Comparison of ENCODE assay signal across 28 cellular contexts in genomic region chr1:161391611-161392010, GRCh38. TPM values are rescaled to one million over a fixed set of nuclear protein-coding genes. Genes with fewer than 3 reads are reported as not detected.
DNase-seq lines count a peak whose midpoint lies in the region; ATAC-seq and TF ChIP-seq lines count a peak whose summit lies in the region.
"Had no signal": no experiment of that assay in that cellular context is flagged by ENCODE, and none has a peak within 500 bp of the region (broad histone marks: within the 10 kb centered on the region; RNA-seq: fewer than 3 reads in every experiment).

No MANE protein-coding gene starts in this region.

- no peaks in the 10 kb centered on the region for H3K9me3 ChIP-seq in HEK293 (ENCODE audit: control insufficient read depth, insufficient read depth, low read depth, low read length)
- no peaks in the 10 kb centered on the region for H3K9me3 ChIP-seq in Peyer's patch
- H3K9me3 ChIP-seq: esophagus squamous epithelium, heart right ventricle, mucosa of descending colon had no signal

- H3K4me1 Mint-ChIP-seq in activated CD8-positive, alpha-beta T cell treated with anti-CD3 and anti-CD28 coated beads, Interleukin-2, amount 10 ng/mL, durations not matched to agents 7 days and 5 days (ENCODE audit: low read depth): peaks cover 32% of the 10 kb centered on the region
- peaks cover 34% of the 10 kb centered on the region for H3K4me1 Mint-ChIP-seq in activated CD8-positive, alpha-beta T cell treated with anti-CD3 and anti-CD28 coated beads for 36 hours (ENCODE audit: low read depth)
- H3K4me1 Mint-ChIP-seq in activated naive CD8-positive, alpha-beta T cell (ENCODE audit: low read depth): peaks cover 27% of the 10 kb centered on the region
- peaks cover 6% of the 10 kb centered on the region for H3K4me1 Mint-ChIP-seq in nephron

- TF ChIP-seq POLR2A in Peyer's patch (IDR thresholded peaks at IDR 0.05): no peak

- no peak for DNase-seq in activated CD8-positive, alpha-beta T cell treated with anti-CD3 and anti-CD28 coated beads, Interleukin-2, amount 10 ng/mL, durations not matched to agents 7 days and 5 days
- DNase-seq in activated CD8-positive, alpha-beta T cell treated with anti-CD3 and anti-CD28 coated beads for 36 hours: no peak
- no peak for DNase-seq in stimulated activated CD4-positive, alpha-beta T cell treated with anti-CD3 and anti-CD28 coated beads, Interleukin-15, amount 100 ng/mL, for 24 hours
- DNase-seq in Peyer's patch: no peak
- DNase-seq in hippocampal formation (lab: John Stamatoyannopoulos, UW): no peak
- DNase-seq: dermis blood vessel endothelial cell; esophagus squamous epithelium; foreskin melanocyte; heart right ventricle; IMR-90; kidney glomerular epithelial cell; mucosa of descending colon; NCI-H446 treated with DMSO at 0.1 percent for 48 hours; occipital lobe; small intestine; stimulated activated CD4-positive, alpha-beta T cell treated with anti-CD3 and anti-CD28 coated beads, Interleukin-1b, Interleukin-23, amount 100 ng/mL, for 48 hours; stimulated activated CD8-positive, alpha-beta memory T cell treated with anti-CD3 and anti-CD28 coated beads, Interleukin-4, amount 100 ng/mL, for 48 hours had no signal

- no peaks in the 10 kb centered on the region; the same call in 1 of the 2 replicates for H3K4me1 ChIP-seq in HEK293 (ENCODE audit: control insufficient read depth, insufficient read depth, low read length)
- no peaks in the 10 kb centered on the region for H3K4me1 ChIP-seq in Peyer's patch

- TF ChIP-seq CTCF in activated CD8-positive, alpha-beta T cell treated with anti-CD3 and anti-CD28 coated beads for 36 hours (IDR thresholded peaks at IDR 0.05): no peak
- no peak for TF ChIP-seq CTCF in HEK293 (tag by site-specific recombination; IDR thresholded peaks at IDR 0.05)
- no peak for TF ChIP-seq CTCF in nephron (IDR thresholded peaks at IDR 0.05; ENCODE audit: unreplicated experiment in 3 of 3)
- no peak for TF ChIP-seq CTCF in Peyer's patch (IDR thresholded peaks at IDR 0.05)

- H3K9me3 Mint-ChIP-seq in activated CD8-positive, alpha-beta T cell treated with anti-CD3 and anti-CD28 coated beads, Interleukin-2, amount 10 ng/mL, durations not matched to agents 7 days and 5 days (ENCODE audit: insufficient read depth): no peaks in the 10 kb centered on the region
- no peaks in the 10 kb centered on the region for H3K9me3 Mint-ChIP-seq in activated CD8-positive, alpha-beta T cell treated with anti-CD3 and anti-CD28 coated beads for 36 hours
- H3K9me3 Mint-ChIP-seq in activated naive CD8-positive, alpha-beta T cell (ENCODE audit: low read depth): no peaks in the 10 kb centered on the region
- no peaks in the 10 kb centered on the region for H3K9me3 Mint-ChIP-seq in nephron
- H3K9me3 Mint-ChIP-seq: activated T-helper 1 cell treated with anti-CD3 and anti-CD28 coated beads, Interleukin-12 subunit alpha, Interleukin-12 subunit beta, Interleukin-2, Interleukin-4 antibody, amounts not matched to agents 30 ng/mL and 10 ng/mL and 1 ng/mL, durations not matched to agents 14 hours and 24 hours and 36 hours; central memory CD8-positive, alpha-beta T cell; type B pancreatic cell had no signal

- H3K4me3 ChIP-seq in HEK293 (ENCODE audit: low read depth, low read length): no peak overlapping the region
- no peak overlapping the region for H3K4me3 ChIP-seq in Peyer's patch
- H3K4me3 ChIP-seq: lung, mucosa of descending colon had no signal

- no peak for ATAC-seq in activated CD8-positive, alpha-beta T cell treated with anti-CD3 and anti-CD28 coated beads, Interleukin-2, amount 10 ng/mL, durations not matched to agents 7 days and 5 days
- ATAC-seq in activated CD8-positive, alpha-beta T cell treated with anti-CD3 and anti-CD28 coated beads for 36 hours: no peak
- ATAC-seq: heart right ventricle, mucosa of descending colon had no signal

- peaks cover 4% of the 10 kb centered on the region for H3K36me3 Mint-ChIP-seq in activated CD8-positive, alpha-beta T cell treated with anti-CD3 and anti-CD28 coated beads, Interleukin-2, amount 10 ng/mL, durations not matched to agents 7 days and 5 days (ENCODE audit: low read depth)
- H3K36me3 Mint-ChIP-seq in activated CD8-positive, alpha-beta T cell treated with anti-CD3 and anti-CD28 coated beads for 36 hours (ENCODE audit: low read depth): no peaks in the 10 kb centered on the region
- H3K36me3 Mint-ChIP-seq in activated naive CD8-positive, alpha-beta T cell: no peaks in the 10 kb centered on the region
- peaks cover 7% of the 10 kb centered on the region for H3K36me3 Mint-ChIP-seq in nephron (ENCODE audit: low read depth)
- H3K36me3 Mint-ChIP-seq: type B pancreatic cell had no signal

- H3K27me3 Mint-ChIP-seq in activated CD8-positive, alpha-beta T cell treated with anti-CD3 and anti-CD28 coated beads, Interleukin-2, amount 10 ng/mL, durations not matched to agents 7 days and 5 days (ENCODE audit: low read depth): no peaks in the 10 kb centered on the region
- H3K27me3 Mint-ChIP-seq in activated CD8-positive, alpha-beta T cell treated with anti-CD3 and anti-CD28 coated beads for 36 hours: no peaks in the 10 kb centered on the region
- no peaks in the 10 kb centered on the region for H3K27me3 Mint-ChIP-seq in activated naive CD8-positive, alpha-beta T cell
- peaks cover 3% of the 10 kb centered on the region for H3K27me3 Mint-ChIP-seq in nephron (ENCODE audit: low read depth)
- H3K27me3 Mint-ChIP-seq: central memory CD8-positive, alpha-beta T cell; type B pancreatic cell had no signal

- H3K4me3 Mint-ChIP-seq in activated CD8-positive, alpha-beta T cell treated with anti-CD3 and anti-CD28 coated beads, Interleukin-2, amount 10 ng/mL, durations not matched to agents 7 days and 5 days: peak overlapping the region; percentile 40
- no peak overlapping the region for H3K4me3 Mint-ChIP-seq in activated CD8-positive, alpha-beta T cell treated with anti-CD3 and anti-CD28 coated beads for 36 hours
- H3K4me3 Mint-ChIP-seq in activated naive CD8-positive, alpha-beta T cell: no peak overlapping the region
- H3K4me3 Mint-ChIP-seq in nephron: peak overlapping the region; percentile 62 to 72 (median 71)

- POLR2A ChIA-PET in activated CD8-positive, alpha-beta T cell treated with anti-CD3 and anti-CD28 coated beads, Interleukin-2, amount 10 ng/mL, durations not matched to agents 7 days and 5 days (lab: Charles Lee): interaction anchor here (1.4 kb wide), 1 partner anchor 8 kb away, joined by 7 read pairs; no protein-coding TSS in a partner anchor
- POLR2A ChIA-PET in activated CD8-positive, alpha-beta T cell treated with anti-CD3 and anti-CD28 coated beads for 36 hours (lab: Charles Lee): interaction anchor here (1.3 to 1.5 kb wide), 3 partner anchors 9 to 189 kb away, joined by 3 to 7 read pairs (median 3); partner anchors contain the start of genes NDUFS2 and TOMM40L
- POLR2A ChIA-PET in HEK293 (lab: Yijun Ruan, JAX): interaction anchor here (0.7 kb wide), 1 partner anchor 1136 kb away, joined by 5 read pairs; no protein-coding TSS in a partner anchor

- CTCF ChIA-PET in activated CD8-positive, alpha-beta T cell treated with anti-CD3 and anti-CD28 coated beads, Interleukin-2, amount 10 ng/mL, durations not matched to agents 7 days and 5 days (lab: Charles Lee): interaction anchor here (1.2 to 2.5 kb wide), 3 partner anchors 8 to 24 kb away, joined by 4 to 13 read pairs (median 8); partner anchors contain the start of gene CFAP126
- CTCF ChIA-PET in activated CD8-positive, alpha-beta T cell treated with anti-CD3 and anti-CD28 coated beads for 36 hours (lab: Charles Lee): interaction anchor here (1.4 to 2.5 kb wide), 4 partner anchors 8 to 167 kb away, joined by 3 to 12 read pairs (median 8); no protein-coding TSS in a partner anchor
- CTCF ChIA-PET in HEK293 (lab: Yijun Ruan, JAX): interaction anchor here (0.7 to 1.5 kb wide), 6 partner anchors 9 to 1352 kb away, joined by 3 to 11 read pairs (median 4); partner anchors contain the start of gene TOMM40L

- H3K27ac ChIP-seq in HEK293 (ENCODE audit: extremely low read depth, low read depth, low read length): no peak overlapping the region
- H3K27ac ChIP-seq in Peyer's patch: no peak overlapping the region
- H3K27ac ChIP-seq: SK-N-MC had no signal

- H3K27ac Mint-ChIP-seq in activated CD8-positive, alpha-beta T cell treated with anti-CD3 and anti-CD28 coated beads, Interleukin-2, amount 10 ng/mL, durations not matched to agents 7 days and 5 days: no peak overlapping the region
- H3K27ac Mint-ChIP-seq in activated CD8-positive, alpha-beta T cell treated with anti-CD3 and anti-CD28 coated beads for 36 hours: no peak overlapping the region
- peak overlapping the region; percentile 22 for H3K27ac Mint-ChIP-seq in activated naive CD8-positive, alpha-beta T cell
- no peak overlapping the region for H3K27ac Mint-ChIP-seq in nephron

- intact Hi-C loops in activated CD8-positive, alpha-beta T cell treated with anti-CD3 and anti-CD28 coated beads for 36 hours (cut with micrococcal nuclease): no loop called here

- no peaks in the 10 kb centered on the region for H3K27me3 ChIP-seq in Peyer's patch
- H3K27me3 ChIP-seq: esophagus squamous epithelium, heart right ventricle had no signal

- no peaks in the 10 kb centered on the region; a peak in 1 of 3 replicates for H3K36me3 ChIP-seq in HEK293 (ENCODE audit: control insufficient read depth in 2 of 2, insufficient read depth in 1 of 2, low read length in 2 of 2)
- no peaks in the 10 kb centered on the region for H3K36me3 ChIP-seq in Peyer's patch
- H3K36me3 ChIP-seq: esophagus squamous epithelium, heart right ventricle had no signal

TF ChIP-seq in HEK293, 187 proteins besides CTCF, POLR2A, EP300 and RAD21:
- TF ChIP-seq ZNF777 (tag by site-specific recombination; IDR thresholded peaks at IDR 0.05; ENCODE audit: borderline replicate concordance) (no peak), ZEB2 (tag by site-specific recombination; IDR thresholded peaks at IDR 0.05) (no peak), ZNF121 (tag by site-specific recombination; IDR thresholded peaks at IDR 0.05) (peak; percentile 51; the same call in 1 of the 2 replicates), ZBTB17 (tag by site-specific recombination; IDR thresholded peaks at IDR 0.05) (no peak)

RNA-seq across cellular contexts. Expression of gene CFAP126, which starts 23.9 kb away (rescaled TPM):
- not detected for total RNA-seq in activated CD8-positive, alpha-beta T cell treated with anti-CD3 and anti-CD28 coated beads, Interleukin-2, amount 10 ng/mL, durations not matched to agents 7 days and 5 days
- not detected for total RNA-seq in activated CD8-positive, alpha-beta T cell treated with anti-CD3 and anti-CD28 coated beads for 36 hours
- not detected for total RNA-seq in Peyer's patch
- total RNA-seq: A673; activated T-helper 1 cell treated with anti-CD3 and anti-CD28 coated beads, Interleukin-12 subunit alpha, Interleukin-12 subunit beta, Interleukin-2, Interleukin-4 antibody, amounts not matched to agents 30 ng/mL and 10 ng/mL and 1 ng/mL, durations not matched to agents 14 hours and 24 hours and 36 hours; dermis blood vessel endothelial cell; esophagus squamous epithelium; H1; heart right ventricle; IMR-90; mucosa of descending colon; renal cortical epithelial cell had no signal

Comparison
In these comparisons a context has a peak if more than half of its experiments do, and no peak if none do; other contexts are left out.
1. H3K4me3 Mint-ChIP-seq: peak in activated CD8-positive, alpha-beta T cell treated with anti-CD3 and anti-CD28 coated beads, Interleukin-2, amount 10 ng/mL, durations not matched to agents 7 days and 5 days (single experiment) and nephron (3 of 3); none in activated CD8-positive, alpha-beta T cell treated with anti-CD3 and anti-CD28 coated beads for 36 hours (single experiment) and activated naive CD8-positive, alpha-beta T cell (single experiment).